8 cellular contexts compared by ENCODE assay signal in the genomic region with DNA sequence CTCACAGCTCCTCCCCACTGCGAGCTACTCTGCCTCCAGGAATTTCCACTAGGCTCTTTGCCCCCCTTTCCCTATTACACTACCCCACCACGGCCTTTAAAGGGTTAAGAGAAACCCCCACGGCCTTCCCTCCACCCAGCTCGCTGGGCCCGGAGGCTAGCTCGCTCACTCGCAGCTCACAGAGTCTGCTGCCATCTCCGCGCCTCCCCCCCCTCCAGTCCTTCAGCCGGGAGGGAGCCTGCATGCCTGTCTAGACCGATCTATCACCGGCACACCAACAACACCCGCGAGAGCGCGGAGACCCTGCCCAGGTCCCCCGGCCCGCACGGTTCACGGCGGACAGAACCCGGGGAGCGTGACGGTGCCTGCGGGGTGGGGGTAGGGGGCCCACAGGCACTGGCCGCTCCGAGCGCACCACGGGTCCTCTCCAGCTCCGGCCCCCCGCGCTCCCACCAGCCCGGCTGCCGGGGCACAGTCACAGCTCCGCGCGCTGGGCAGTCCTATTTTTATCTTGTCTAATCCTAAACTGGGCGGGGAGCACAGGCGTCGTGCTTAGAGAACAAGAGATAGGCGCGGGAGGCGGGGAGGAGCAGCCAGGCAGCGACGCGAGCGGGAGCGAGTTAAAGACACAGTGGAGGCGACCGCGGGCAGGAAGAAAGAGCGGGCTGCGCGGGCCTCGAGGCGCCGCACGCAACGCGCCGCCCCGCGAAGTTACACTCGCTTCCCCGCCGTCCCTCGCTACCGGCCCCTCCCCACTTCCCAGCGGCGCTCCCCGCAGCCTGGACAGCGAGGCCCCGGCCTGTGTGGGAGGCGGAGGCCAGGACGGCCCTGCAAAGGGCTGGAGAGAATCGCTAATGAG. TPM values are rescaled to one million over a fixed set of nuclear protein-coding genes. Genes with fewer than 3 reads are reported as not detected.
DNase-seq lines count a peak whose midpoint lies in the region; ATAC-seq and TF ChIP-seq lines count a peak whose summit lies in the region.

No MANE protein-coding gene starts in this region.

- H3K9me3 ChIP-seq in T-helper 17 cell (ENCODE audit: control insufficient read depth, low read length, poor library complexity, severe bottlenecking) (no peaks in the 10 kb centered on the region), endocrine pancreas (ENCODE audit: control insufficient read depth, low read length) (no peaks in the 10 kb centered on the region), mucosa of descending colon (no peaks in the 10 kb centered on the region), uterus (no peaks in the 10 kb centered on the region)

- H3K4me3 Mint-ChIP-seq in T-helper 17 cell, result peak overlapping the region; percentile 95

- H3K27ac Mint-ChIP-seq in T-helper 17 cell, result no peak overlapping the region

- peak in 1 of 2 donors; percentile 22 for TF ChIP-seq POLR2A in uterus (IDR thresholded peaks at IDR 0.05)

- no peaks in the 10 kb centered on the region for H3K27me3 Mint-ChIP-seq in T-helper 17 cell

- TF ChIP-seq CTCF in mucosa of descending colon (IDR thresholded peaks at IDR 0.05), result no peak
- no peak for TF ChIP-seq CTCF in uterus (IDR thresholded peaks at IDR 0.05)

- H3K9ac ChIP-seq in endocrine pancreas (ENCODE audit: control insufficient read depth, insufficient read depth, low read length), result peak overlapping the region; percentile 72

- H3K4me3 ChIP-seq in endocrine pancreas (ENCODE audit: control insufficient read depth, insufficient read depth, low read length) (peak overlapping the region; percentile 29), mucosa of descending colon (no peak overlapping the region), uterus (peak overlapping the region; percentile 76 to 82)

- ATAC-seq in T-helper 17 cell (no peak), mucosa of descending colon (peak; percentile 18), GM18870 (IDR thresholded peaks at IDR 0.05; ENCODE audit: unreplicated experiment) (no peak)

- H3K4me1 ChIP-seq in endocrine pancreas (ENCODE audit: control insufficient read depth, insufficient read depth, low read length) (peaks cover 5% of the 10 kb centered on the region), mucosa of descending colon (ENCODE audit: low read depth) (peaks cover 11% of the 10 kb centered on the region), uterus (no peaks in the 10 kb centered on the region)

- H3K4me1 Mint-ChIP-seq in T-helper 17 cell, result peaks cover 35% of the 10 kb centered on the region

- no peaks in the 10 kb centered on the region for H3K36me3 Mint-ChIP-seq in T-helper 17 cell (ENCODE audit: low read depth)

- DNase-seq in NOMO-1 treated with DMSO at 0.1 percent for 48 hours (lab: John Stamatoyannopoulos, UW; ENCODE audit: unreplicated experiment) (peak; percentile 5), NOMO-1 treated with dmso at 0.1 percent for 144 hours (lab: John Stamatoyannopoulos, UW; ENCODE audit: unreplicated experiment) (no peak), T-helper 17 cell (no peak), mucosa of descending colon (peak; percentile 65 to 74 (median 69)), uterus (peak; percentile 40 to 60), SIG-M5 (lab: John Stamatoyannopoulos, UW) (no peak)

- H3K27me3 ChIP-seq in endocrine pancreas (ENCODE audit: control insufficient read depth, insufficient read depth, low read length) (no peaks in the 10 kb centered on the region), uterus (peaks cover 0 to 4% of the 10 kb centered on the region in 2 donors)

- H3K27ac ChIP-seq in uterus, result peak overlapping the region; percentile 18 to 91

- no peaks in the 10 kb centered on the region for H3K36me3 ChIP-seq in endocrine pancreas (ENCODE audit: control insufficient read depth, insufficient read depth, low read length)
- H3K36me3 ChIP-seq in mucosa of descending colon (ENCODE audit: low read depth), result no peaks in the 10 kb centered on the region
- no peaks in the 10 kb centered on the region for H3K36me3 ChIP-seq in uterus

- intact Hi-C loops in mucosa of descending colon (cut with DNase I, micrococcal nuclease), result loop anchor here in 1 of 2 donors (10.0 kb wide), 1 partner anchor 61 kb away; no protein-coding TSS in a partner anchor
- intact Hi-C loops in uterus (cut with DNase I; ENCODE audit: low total_unique reads), result no loop called here

RNA-seq across cellular contexts. Expression of a gene that starts 3.5 kb away (rescaled TPM):
- total RNA-seq in T-helper 17 cell (10 to 100 TPM; 24.7 to 29.1 TPM), mucosa of descending colon (10 to 100 TPM; 18.7 to 26.3 (median 23.6) TPM), uterus (10 to 100 TPM in 3 of 4 donors, 1 to 10 TPM in 1; 10.0 to 42.4 (median 26.4) TPM)

Comparison
In these comparisons a context has a peak if more than half of its experiments do, and no peak if none do; other contexts are left out.
1. DNase-seq: peak in NOMO-1 treated with DMSO at 0.1 percent for 48 hours (single experiment), mucosa of descending colon (3 of 3) and uterus (2 of 2); none in NOMO-1 treated with dmso at 0.1 percent for 144 hours (single experiment), T-helper 17 cell (0 of 3) and SIG-M5 (single experiment).